Comparison of ENCODE assay signal across 9 cellular contexts in the genomic region with DNA sequence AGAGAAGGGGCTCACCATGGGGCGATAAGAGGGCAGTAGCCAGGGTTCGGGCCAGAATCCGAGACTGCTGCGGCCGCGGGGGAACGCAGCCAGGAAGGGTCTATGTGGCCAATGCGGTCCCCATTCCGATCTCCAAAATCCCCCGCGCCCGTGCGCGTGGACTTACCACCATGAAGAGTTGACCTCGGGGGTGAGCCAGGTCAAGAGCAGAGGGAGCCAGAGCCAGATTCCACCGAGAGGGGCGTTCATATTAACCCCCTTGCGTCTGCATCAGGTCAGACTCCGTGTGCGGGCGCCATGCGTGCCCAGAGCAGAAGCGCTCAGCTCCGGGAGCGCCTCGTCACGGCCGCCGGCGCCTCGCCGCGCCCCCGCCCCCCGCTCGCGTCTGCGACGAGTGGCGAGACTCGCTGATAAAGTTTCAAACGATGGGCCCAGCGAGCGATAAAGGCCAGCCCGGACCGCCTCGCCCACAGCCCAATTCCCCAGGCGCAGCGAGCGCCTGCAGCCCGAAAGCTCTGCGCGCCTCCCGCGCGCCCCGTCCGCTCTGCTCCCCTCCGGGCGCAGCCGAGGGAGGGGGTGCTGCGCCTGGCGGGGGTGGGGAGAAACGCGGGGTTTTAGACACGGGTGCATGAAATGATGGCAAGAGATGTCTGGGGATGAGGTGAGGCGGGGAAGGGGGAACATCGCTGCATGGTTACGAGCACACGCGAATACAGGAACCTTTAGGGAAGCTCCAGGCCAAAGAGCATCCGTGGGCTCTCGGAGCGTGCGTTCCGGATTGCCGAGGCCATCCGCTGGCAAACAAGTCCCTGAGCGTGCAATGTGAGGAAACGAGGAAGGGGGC. TPM values are rescaled to one million over a fixed set of nuclear protein-coding genes. Genes with fewer than 3 reads are reported as not detected.
A peak's percentile ranks its signal among the peaks of the same experiment; 100 is the strongest.
DNase-seq lines count a peak whose midpoint lies in the region; ATAC-seq and TF ChIP-seq lines count a peak whose summit lies in the region.
"Had no signal": no experiment of that assay in that cellular context is flagged by ENCODE, and none has a peak within 500 bp of the region (broad histone marks: within the 10 kb centered on the region; RNA-seq: fewer than 3 reads in every experiment).

A gene (minus strand): TSS at position 318 of the 844 bp plus-strand sequence. CDS start 69 bp downstream, at position 249.

- H3K9ac ChIP-seq in mammary epithelial cell (ENCODE audit: insufficient read depth, low read length), result no peak within 1 kb of the TSS

- H3K4me1 Mint-ChIP-seq in activated T-cell treated with anti-CD3 and anti-CD28 coated beads, Interleukin-2, amount 50 U/mL, for 4 hours (ENCODE audit: low read depth), result no peaks in the 10 kb centered on the region

- H3K4me3 ChIP-seq in mammary epithelial cell (replicated peaks in 1 of 3; ENCODE audit: insufficient read depth in 1 of 3, low read depth in 2 of 3, low read length in 3 of 3) (peak within 1 kb of the TSS in 2 of 3 experiments; percentile 38 to 46), tibial nerve (peak within 1 kb of the TSS; percentile 19 to 50 (median 32)), OCI-LY7 (ENCODE audit: low read depth, low read length, poor library complexity, severe bottlenecking) (no peak within 1 kb of the TSS)

- intact Hi-C loops in mammary epithelial cell (cut with micrococcal nuclease), result no loop called here
- intact Hi-C loops in OCI-LY7 (cut with micrococcal nuclease; ENCODE audit: unreplicated experiment), result no loop called here

- H3K27me3 ChIP-seq in mammary epithelial cell (ENCODE audit: insufficient read depth, low read length) (peaks cover 48% of the 10 kb centered on the region), tibial nerve (peaks cover 0 to 47% of the 10 kb centered on the region in 2 donors)

- H3K9me2 ChIP-seq in OCI-LY7 (ENCODE audit: insufficient read depth, low read length), result no peaks in the 10 kb centered on the region

- H3K4me3 Mint-ChIP-seq in activated T-cell treated with anti-CD3 and anti-CD28 coated beads, Interleukin-2, amount 50 U/mL, for 4 hours, result no peak within 1 kb of the TSS
- H3K4me3 Mint-ChIP-seq: T-helper 1 cell treated with Interleukin-12 subunit alpha and Interleukin-12 subunit beta and Interleukin-4 antibody, amounts not matched to agents 30 μg/mL and 1 μg/mL, for 36 hours had no signal

- in situ Hi-C loops in mammary epithelial cell (cut with MboI; ENCODE audit: low sequenced_read_pairs in 2 of 2), result no loop called here

- H3K27ac ChIP-seq in mammary epithelial cell (ENCODE audit: insufficient read depth, low read depth, low read length) (no peak within 1 kb of the TSS), tibial nerve (peak within 1 kb of the TSS in 1 of 4 donors; percentile 30), OCI-LY7 (ENCODE audit: low read depth, low read length, poor library complexity, severe bottlenecking) (no peak within 1 kb of the TSS)

- no peaks in the 10 kb centered on the region for H3K9me3 Mint-ChIP-seq in activated T-cell treated with anti-CD3 and anti-CD28 coated beads, Interleukin-2, amount 50 U/mL, for 4 hours
- H3K9me3 Mint-ChIP-seq: T-helper 1 cell treated with Interleukin-12 subunit alpha and Interleukin-12 subunit beta and Interleukin-4 antibody, amounts not matched to agents 30 μg/mL and 1 μg/mL, for 36 hours had no signal

- TF ChIP-seq CTCF in mammary epithelial cell (conservative IDR thresholded peaks at IDR 0.05 in 1 of 2, IDR thresholded peaks at IDR 0.05 in 1 of 2; ENCODE audit: extremely low read depth in 1 of 2, insufficient read depth in 1 of 2, low read depth in 1 of 2, low read length in 2 of 2), result no peak
- no peak for TF ChIP-seq CTCF in tibial nerve (IDR thresholded peaks at IDR 0.05)
- no peak for TF ChIP-seq CTCF in OCI-LY7 (conservative IDR thresholded peaks at IDR 0.05; ENCODE audit: low read length)

- no peaks in the 10 kb centered on the region for H3K9me3 ChIP-seq in mammary epithelial cell (replicated peaks; ENCODE audit: insufficient read depth, low read length)
- H3K9me3 ChIP-seq in tibial nerve, result no peaks in the 10 kb centered on the region
- H3K9me3 ChIP-seq in OCI-LY7 (ENCODE audit: low read length), result no peaks in the 10 kb centered on the region

- dilution Hi-C loops in mammary epithelial cell (cut with HindIII; ENCODE audit: low sequenced_read_pairs), result no loop called here

- H3K79me2 ChIP-seq in mammary epithelial cell (ENCODE audit: insufficient read depth, low read length) (no peaks in the 10 kb centered on the region), OCI-LY7 (ENCODE audit: insufficient read depth, low read depth, low read length) (no peaks in the 10 kb centered on the region)

- DNase-seq in NCI-H748 (lab: John Stamatoyannopoulos, UW; ENCODE audit: unreplicated experiment) (peak; percentile 35), NCI-H748 treated with DMSO at 0.1 percent for 48 hours (lab: John Stamatoyannopoulos, UW) (no peak), mammary epithelial cell (peak; percentile 42), kidney tubule cell (ENCODE audit: low spot score) (peak; percentile 18), tibial nerve (ENCODE audit: low spot score in 2 of 2) (no peak), DMS114 treated with DMSO at 0.1 percent for 48 hours (lab: John Stamatoyannopoulos, UW; ENCODE audit: unreplicated experiment) (no peak), OCI-LY7 (ENCODE audit: low spot score) (no peak)
- no peak for DNase-seq in activated T-cell treated with anti-CD3 and anti-CD28 coated beads, Interleukin-2, amount 50 U/mL, for 4 hours

- H2AFZ ChIP-seq in mammary epithelial cell (ENCODE audit: low read depth, low read length), result peak within 1 kb of the TSS; percentile 81
- H2AFZ ChIP-seq in OCI-LY7 (ENCODE audit: low read length), result no peak within 1 kb of the TSS

- no peaks in the 10 kb centered on the region for H3K36me3 Mint-ChIP-seq in activated T-cell treated with anti-CD3 and anti-CD28 coated beads, Interleukin-2, amount 50 U/mL, for 4 hours (ENCODE audit: insufficient read depth)

- H3K4me2 ChIP-seq in mammary epithelial cell (ENCODE audit: insufficient read depth, low read depth, low read length), result peak within 1 kb of the TSS; percentile 92
- no peak within 1 kb of the TSS for H3K4me2 ChIP-seq in OCI-LY7 (ENCODE audit: low read length)

- H4K20me1 ChIP-seq in mammary epithelial cell (ENCODE audit: insufficient read depth, low read length) (no peaks in the 10 kb centered on the region), OCI-LY7 (ENCODE audit: insufficient read depth, low read length) (no peaks in the 10 kb centered on the region)

- ATAC-seq in activated T-cell treated with anti-CD3 and anti-CD28 coated beads, Interleukin-2, amount 50 U/mL, for 4 hours, result no peak

- TF ChIP-seq POLR2A in tibial nerve (IDR thresholded peaks at IDR 0.05), result no peak

- CTCF ChIA-PET in mammary epithelial cell (lab: Charles Lee; ENCODE audit: low non-redundant PET), result no interaction called here
- CTCF ChIA-PET in OCI-LY7 (lab: Charles Lee; ENCODE audit: unreplicated experiment), result no interaction called here

- POLR2A ChIA-PET in OCI-LY7 (lab: Charles Lee), result no interaction called here

- BruUV-seq in mammary epithelial cell (replicated peaks; lab: Mats Ljungman, UMichigan), result no TSS peak
- BruUV-seq in OCI-LY7 (replicated peaks; lab: Mats Ljungman, UMichigan), result no TSS peak

- 4% methylated on average over 23 of the region's 80 CpGs for WGBS in mammary epithelial cell (ENCODE audit: low coverage, missing lambda C conversion rate)
- 1 to 2% methylated on average over 52 to 79 of the region's 80 CpGs for WGBS in tibial nerve, 2 donors

- peaks cover 53% of the 10 kb centered on the region for H3K27me3 Mint-ChIP-seq in activated T-cell treated with anti-CD3 and anti-CD28 coated beads, Interleukin-2, amount 50 U/mL, for 4 hours (ENCODE audit: low read depth)

- H3K4me1 ChIP-seq in mammary epithelial cell (ENCODE audit: insufficient read depth, low read length) (peaks cover 18% of the 10 kb centered on the region), tibial nerve (peaks cover 0 to 29% (median 14%) of the 10 kb centered on the region in 4 donors), OCI-LY7 (ENCODE audit: insufficient read depth, low read length, poor library complexity, severe bottlenecking) (no peaks in the 10 kb centered on the region)

- H3K36me3 ChIP-seq in mammary epithelial cell (ENCODE audit: insufficient read depth, low read length) (no peaks in the 10 kb centered on the region), tibial nerve (no peaks in the 10 kb centered on the region), OCI-LY7 (ENCODE audit: insufficient read depth, low read length) (no peaks in the 10 kb centered on the region)

- no peak for TF ChIP-seq EP300 in tibial nerve (IDR thresholded peaks at IDR 0.05)

RNA-seq across cellular contexts. Expression of the gene that starts here (rescaled TPM):
- total RNA-seq in mammary epithelial cell (not detected), tibial nerve (1 to 10 TPM in 1 of 4 donors, under 1 TPM in 1, not detected in 2; 0.59 to 1.7 TPM), OCI-LY7 (2022) (not detected in 2 replicates)
- polyA plus RNA-seq in mammary epithelial cell, result not detected
- not detected for polyA minus RNA-seq in mammary epithelial cell
- total RNA-seq in activated T-cell treated with anti-CD3 and anti-CD28 coated beads, Interleukin-2, amount 50 U/mL, for 4 hours, result not detected
- not detected in 2 replicates for total RNA-seq in OCI-LY7 (2014; rRNA removed; shearing (Covaris generic))

Comparison
In these comparisons a context has a peak if more than half of its experiments do, and no peak if none do; other contexts are left out.
1. DNase-seq: peak in NCI-H748 (single experiment) and kidney tubule cell (single experiment); none in NCI-H748 treated with DMSO at 0.1 percent for 48 hours (single experiment), tibial nerve (0 of 2), DMS114 treated with DMSO at 0.1 percent for 48 hours (single experiment), activated T-cell treated with anti-CD3 and anti-CD28 coated beads, Interleukin-2, amount 50 U/mL, for 4 hours (single experiment) and OCI-LY7 (single experiment).
2. Peak in DNase-seq, H3K4me3 ChIP-seq and H3K4me2 ChIP-seq in mammary epithelial cell; RNA of the gene not detected or under 1 TPM.